26 cellular contexts compared by ENCODE assay signal in the genomic region with DNA sequence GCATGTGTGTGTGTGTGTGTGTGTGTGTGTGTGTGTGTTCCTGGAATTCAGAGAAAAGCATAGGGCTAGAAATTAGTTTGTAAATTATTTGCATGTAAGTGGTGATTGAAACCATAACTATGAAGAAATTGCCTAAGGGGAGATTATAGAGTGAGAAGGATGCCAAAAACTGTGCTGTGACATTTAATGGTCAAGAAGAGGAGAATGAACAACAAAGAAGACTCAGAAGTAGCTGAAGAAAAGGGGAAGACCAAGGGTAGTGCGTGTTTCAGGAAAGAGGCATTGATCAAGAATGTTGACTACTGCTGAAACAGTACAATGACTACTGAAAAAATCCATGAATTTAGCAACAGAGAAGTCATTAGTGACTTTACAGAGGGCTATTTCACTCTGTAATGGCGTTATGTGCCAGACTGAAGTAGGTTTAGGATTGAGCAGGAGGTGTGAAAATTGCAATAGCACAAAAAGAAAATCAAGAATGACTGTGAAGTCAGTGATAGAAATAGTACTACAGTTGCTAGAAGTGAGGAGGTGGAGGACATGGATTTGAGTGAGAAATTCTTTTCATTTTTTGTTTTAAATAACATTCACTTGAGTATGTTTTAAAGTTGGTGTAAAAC. TPM values are rescaled to one million over a fixed set of nuclear protein-coding genes. Genes with fewer than 3 reads are reported as not detected.
"Had no signal": no experiment of that assay in that cellular context is flagged by ENCODE, and none has a peak within 500 bp of the region (broad histone marks: within the 10 kb centered on the region; RNA-seq: fewer than 3 reads in every experiment).

No MANE protein-coding gene starts in this region.

- H3K4me3 ChIP-seq: adrenal gland, hepatocyte, left lung, lung, ovary, prostate gland, spleen, upper lobe of left lung had no signal

- H3K36me3 ChIP-seq: adrenal gland, left lung, neutrophil, ovary, prostate gland, spleen, upper lobe of left lung, WERI-Rb-1 had no signal

- H2AFZ ChIP-seq: hepatocyte had no signal

- H3K27ac ChIP-seq: adrenal gland, hepatocyte, left lung, neutrophil, ovary, prostate gland, spleen, upper lobe of left lung, WERI-Rb-1 had no signal

- H3K4me2 ChIP-seq: hepatocyte had no signal

- H3K9me3 ChIP-seq: adrenal gland, neutrophil, ovary, prostate gland had no signal

- ATAC-seq: activated naive CD4-positive, alpha-beta T cell treated with anti-CD3 and anti-CD28 coated beads, Interleukin-2, amount 50 U/mL, for 72 hours; activated T-helper 17 cell treated with anti-CD3 and anti-CD28 coated beads, Interleukin-2, amount 50 U/mL, for 72 hours; esophagus mucosa; left lung had no signal

- H3K27me3 ChIP-seq: adrenal gland, left lung, ovary, spleen, upper lobe of left lung had no signal

- H3K4me1 ChIP-seq: adrenal gland, left lung, prostate gland, spleen, upper lobe of left lung had no signal

- DNase-seq: activated CD4-positive, CD25-positive, alpha-beta regulatory T cell treated with anti-CD3 and anti-CD28 coated beads, Interleukin-2, amount 50 U/mL, for 72 hours; activated CD8-positive, alpha-beta memory T cell treated with anti-CD3 and anti-CD28 coated beads for 24 hours; activated CD8-positive, alpha-beta memory T cell treated with anti-CD3 and anti-CD28 coated beads, Interleukin-2, amount 50 U/mL, for 4 hours; activated T-cell treated with anti-CD3 and anti-CD28 coated beads, Interleukin-2, amount 50 U/mL, for 24 hours; adrenal gland; effector memory CD4-positive, alpha-beta T cell; glutamatergic neuron; immature natural killer cell; kidney glomerular epithelial cell; left lung; ovary; spleen; stimulated activated CD4-positive, alpha-beta T cell treated with anti-CD3 and anti-CD28 coated beads, Interleukin-4, amount 100 ng/mL, for 1 hour; stimulated activated naive CD4-positive, alpha-beta T cell treated with Interleukin-2 at 50 U/mL for 16 hours; upper lobe of left lung; WERI-Rb-1 had no signal

- H3K79me2 ChIP-seq: hepatocyte had no signal

RNA-seq across cellular contexts. Expression of gene HEPACAM2, which starts 49.2 kb away (rescaled TPM):
- total RNA-seq: activated T-helper 17 cell treated with anti-CD3 and anti-CD28 coated beads, Interleukin-2, amount 50 U/mL, for 72 hours; astrocyte; dermis microvascular lymphatic vessel endothelial cell; esophagus mucosa; left lung; mesenteric fat pad; ovary had no signal
- polyA plus RNA-seq: ovary had no signal
